ENCODE assay signal across 24 cellular contexts in genomic region chr22:37647317-37647716, GRCh38.
"Had no signal": no experiment of that assay in that cellular context is flagged by ENCODE, and none has a peak within 500 bp of the region (broad histone marks: within the 10 kb centered on the region; RNA-seq: fewer than 3 reads in every experiment).

No MANE protein-coding gene starts in this region.

- FAIRE-seq: endometrium, kidney had no signal

- H3K27ac ChIP-seq: coronary artery, heart left ventricle, hepatocyte, left lung, psoas muscle, sigmoid colon, spleen, suprapubic skin, upper lobe of right lung, uterus had no signal

- H3K4me1 ChIP-seq: psoas muscle, upper lobe of right lung had no signal

- H3K27me3 ChIP-seq: heart left ventricle, hepatocyte, left lung, sigmoid colon, spleen, suprapubic skin, transverse colon, upper lobe of right lung, uterus had no signal

- DNase-seq: dermis blood vessel endothelial cell; effector memory CD8-positive, alpha-beta T cell; foreskin fibroblast; heart left ventricle; kidney; left lung; mesenchymal stem cell; naive thymus-derived CD4-positive, alpha-beta T cell; nucleus accumbens; posterior cingulate gyrus; psoas muscle; right cardiac atrium; sigmoid colon; spleen; stimulated activated naive CD4-positive, alpha-beta T cell; stimulated activated naive CD8-positive, alpha-beta T cell treated with anti-CD3 and anti-CD28 coated beads, Interleukin-15, amount 100 ng/mL, for 72 hours; upper lobe of right lung; uterus had no signal

- H3K36me3 ChIP-seq: uterus had no signal

- H3K9me3 ChIP-seq: gastroesophageal sphincter, heart left ventricle, left lung, psoas muscle, sigmoid colon, spleen, suprapubic skin, transverse colon, upper lobe of right lung, uterus had no signal

- H3K4me3 ChIP-seq: coronary artery, gastroesophageal sphincter, heart left ventricle, hepatocyte, left lung, psoas muscle, sigmoid colon, spleen, suprapubic skin, transverse colon, upper lobe of right lung, uterus had no signal

- ATAC-seq: effector memory CD8-positive, alpha-beta T cell; heart left ventricle; left lung; naive thymus-derived CD4-positive, alpha-beta T cell; psoas muscle; right cardiac atrium; stimulated activated naive CD8-positive, alpha-beta T cell treated with anti-CD3 and anti-CD28 coated beads, Interleukin-15, amount 100 ng/mL, for 72 hours; upper lobe of right lung had no signal
